9 cellular contexts compared by ENCODE assay signal in the genomic region with DNA sequence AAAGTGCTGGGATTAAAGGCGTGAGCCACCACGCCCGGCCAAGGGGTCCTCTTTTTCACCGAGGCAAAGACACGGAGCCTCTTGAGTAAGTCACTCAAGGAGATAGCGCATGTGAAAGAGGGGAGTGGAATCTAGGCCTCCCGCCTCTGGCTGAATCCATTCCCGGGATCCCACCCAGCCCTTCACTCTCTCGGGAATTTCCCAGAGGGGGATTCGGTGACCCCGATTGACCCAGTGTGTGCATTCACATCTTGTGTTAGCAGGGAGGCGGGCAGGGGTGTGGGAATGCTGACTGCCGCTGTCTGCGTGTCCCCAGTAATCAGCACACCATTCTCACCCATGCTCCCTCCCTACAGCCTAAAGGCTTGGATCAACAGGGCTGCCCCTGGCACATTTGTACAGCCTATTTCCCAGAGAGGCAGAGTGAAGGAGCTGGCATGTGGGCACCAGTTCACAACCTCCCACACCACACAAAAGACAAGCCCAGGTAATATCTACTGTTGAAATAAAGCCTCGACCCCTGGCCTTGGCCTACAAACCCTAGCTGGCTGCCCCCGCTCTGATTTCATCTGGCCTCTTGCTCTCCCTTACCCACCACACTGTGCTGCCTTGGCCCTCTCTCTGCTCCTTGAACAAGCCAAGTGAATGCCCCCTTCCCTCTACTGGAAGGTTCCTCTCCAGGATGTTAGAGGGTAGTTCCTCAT. TPM values are rescaled to one million over a fixed set of nuclear protein-coding genes. Genes with fewer than 3 reads are reported as not detected.
DNase-seq lines count a peak whose midpoint lies in the region; ATAC-seq and TF ChIP-seq lines count a peak whose summit lies in the region.
"Had no signal": no experiment of that assay in that cellular context is flagged by ENCODE, and none has a peak within 500 bp of the region (broad histone marks: within the 10 kb centered on the region; RNA-seq: fewer than 3 reads in every experiment).

No MANE protein-coding gene starts in this region.

- H3K9me3 Mint-ChIP-seq in stimulated activated naive CD8-positive, alpha-beta T cell treated with anti-CD3 and anti-CD28 coated beads, Interleukin-15, Interleukin-2, amounts not matched to agents 100 ng/mL and 50 ng/mL, for 24 hours: no peaks in the 10 kb centered on the region
- H3K9me3 Mint-ChIP-seq in naive B cell (peaks cover 0 to 2% (median 0%) of the 10 kb centered on the region in 7 donors), progenitor cell of endocrine pancreas (ENCODE audit: low read depth) (no peaks in the 10 kb centered on the region)

- H3K36me3 ChIP-seq in adipocyte (ENCODE audit: control insufficient read depth, insufficient read depth, low read length, severe bottlenecking): no peaks in the 10 kb centered on the region

- no peaks in the 10 kb centered on the region for H3K36me3 Mint-ChIP-seq in stimulated activated naive CD8-positive, alpha-beta T cell treated with anti-CD3 and anti-CD28 coated beads, Interleukin-15, Interleukin-2, amounts not matched to agents 100 ng/mL and 50 ng/mL, for 24 hours (ENCODE audit: low read depth)
- H3K36me3 Mint-ChIP-seq in naive B cell: no peaks in the 10 kb centered on the region
- H3K36me3 Mint-ChIP-seq in progenitor cell of endocrine pancreas (ENCODE audit: insufficient read depth): no peaks in the 10 kb centered on the region

- peaks cover 42% of the 10 kb centered on the region for H3K27me3 Mint-ChIP-seq in stimulated activated naive CD8-positive, alpha-beta T cell treated with anti-CD3 and anti-CD28 coated beads, Interleukin-15, Interleukin-2, amounts not matched to agents 100 ng/mL and 50 ng/mL, for 24 hours
- peaks cover 17 to 28% (median 25%) of the 10 kb centered on the region in 3 donors for H3K27me3 Mint-ChIP-seq in naive B cell
- peaks cover 59% of the 10 kb centered on the region for H3K27me3 Mint-ChIP-seq in progenitor cell of endocrine pancreas

- DNase-seq in stimulated activated naive CD8-positive, alpha-beta T cell treated with anti-CD3 and anti-CD28 coated beads, Interleukin-15, Interleukin-2, amounts not matched to agents 100 U/mL and 50 U/mL, for 24 hours: no peak
- DNase-seq in adipocyte (ENCODE audit: low read depth) (no peak), naive B cell (no peak), AG08396 (ENCODE audit: low spot score) (no peak), GM13976 (ENCODE audit: low spot score) (no peak), progenitor cell of endocrine pancreas (ENCODE audit: low spot score, unreplicated experiment) (no peak)

- H3K9me3 ChIP-seq in adipocyte (ENCODE audit: control insufficient read depth, low read length): no peaks in the 10 kb centered on the region
- H3K9me3 ChIP-seq: mucosa of descending colon had no signal

- TF ChIP-seq CTCF in GM13976 (IDR thresholded peaks at IDR 0.05; ENCODE audit: borderline replicate concordance, control extremely low read depth, extremely low read depth, insufficient read depth, missing control alignments): no peak
- no peak for TF ChIP-seq CTCF in progenitor cell of endocrine pancreas (IDR thresholded peaks at IDR 0.05; ENCODE audit: unreplicated experiment)

- H3K4me3 ChIP-seq in adipocyte (ENCODE audit: low read length): no peak overlapping the region
- H3K4me3 ChIP-seq: mucosa of descending colon had no signal

- H3K27me3 ChIP-seq in adipocyte (replicated peaks; ENCODE audit: control insufficient read depth, insufficient read depth, low read length): no peaks in the 10 kb centered on the region

- H3K4me3 Mint-ChIP-seq in stimulated activated naive CD8-positive, alpha-beta T cell treated with anti-CD3 and anti-CD28 coated beads, Interleukin-15, Interleukin-2, amounts not matched to agents 100 ng/mL and 50 ng/mL, for 24 hours: peak overlapping the region; percentile 22
- H3K4me3 Mint-ChIP-seq in naive B cell (peak overlapping the region; percentile 61 to 85 (median 80)), progenitor cell of endocrine pancreas (ENCODE audit: low read depth) (no peak overlapping the region)

- in situ Hi-C loops in GM13976 (cut with MboI; ENCODE audit: low sequenced_read_pairs, unreplicated experiment): no loop called here

- peaks cover 46% of the 10 kb centered on the region for H3K4me1 Mint-ChIP-seq in stimulated activated naive CD8-positive, alpha-beta T cell treated with anti-CD3 and anti-CD28 coated beads, Interleukin-15, Interleukin-2, amounts not matched to agents 100 ng/mL and 50 ng/mL, for 24 hours (ENCODE audit: low read depth)
- H3K4me1 Mint-ChIP-seq in naive B cell (peaks cover 46 to 56% (median 54%) of the 10 kb centered on the region in 3 donors), progenitor cell of endocrine pancreas (ENCODE audit: low read depth) (peaks cover 20% of the 10 kb centered on the region)

- H3K27ac Mint-ChIP-seq in stimulated activated naive CD8-positive, alpha-beta T cell treated with anti-CD3 and anti-CD28 coated beads, Interleukin-15, Interleukin-2, amounts not matched to agents 100 ng/mL and 50 ng/mL, for 24 hours: no peak overlapping the region
- peak overlapping the region in 1 of 6 donors; percentile 92 for H3K27ac Mint-ChIP-seq in naive B cell
- no peak overlapping the region for H3K27ac Mint-ChIP-seq in progenitor cell of endocrine pancreas

- peak overlapping the region; percentile 4 for H3K9ac ChIP-seq in adipocyte (ENCODE audit: low read length)

- peaks cover 51% of the 10 kb centered on the region for H3K4me1 ChIP-seq in adipocyte (ENCODE audit: control insufficient read depth, insufficient read depth, low read length)

- no peak for ATAC-seq in stimulated activated naive CD8-positive, alpha-beta T cell treated with anti-CD3 and anti-CD28 coated beads, Interleukin-15, Interleukin-2, amounts not matched to agents 100 U/mL and 50 U/mL, for 24 hours
- no peak for ATAC-seq in naive B cell (ENCODE audit: low read depth in 2 of 2)
- ATAC-seq in GM18505 (IDR thresholded peaks at IDR 0.05; ENCODE audit: unreplicated experiment): no peak

- TF ChIP-seq POLR2A in GM18505 (IDR thresholded peaks at IDR 0.05; ENCODE audit: borderline replicate concordance, extremely low read depth, insufficient read depth, insufficient read length): no peak

RNA-seq across cellular contexts. Expression of a gene that starts 1.3 kb away (rescaled TPM):
- under 1 TPM; 0.09 to 0.86 (median 0.17) TPM for polyA plus RNA-seq in naive B cell (ENCODE audit: low read depth in 6 of 6)
- 0.47 and 0.79 TPM in 2 replicates for total RNA-seq in progenitor cell of endocrine pancreas
